ENCODE assay signal across 8 cellular contexts in the genomic region with DNA sequence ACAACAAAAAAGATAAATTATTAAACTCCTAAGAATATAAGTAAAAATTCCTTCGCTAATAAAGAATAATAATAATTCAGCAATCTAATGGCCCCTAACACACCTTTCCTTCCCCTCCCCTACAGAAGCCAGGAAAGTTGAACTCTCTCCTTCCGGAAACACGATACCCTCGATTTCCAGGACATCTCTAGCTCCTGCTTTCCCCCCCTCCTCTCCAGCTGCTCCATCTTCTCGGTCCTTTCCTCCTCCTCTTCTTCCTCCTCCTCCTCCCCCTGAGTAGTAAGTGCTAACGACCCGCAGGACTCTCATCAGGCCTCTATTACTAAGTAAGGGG. TPM values are rescaled to one million over a fixed set of nuclear protein-coding genes. Genes with fewer than 3 reads are reported as not detected.
DNase-seq lines count a peak whose midpoint lies in the region; ATAC-seq, FAIRE-seq and TF ChIP-seq lines count a peak whose summit lies in the region.

No MANE protein-coding gene starts in this region.

- peak overlapping the region; percentile 85 for H3K4me3 ChIP-seq in CD8-positive, alpha-beta T cell (ENCODE audit: low read depth, low read length)
- peak overlapping the region; percentile 92 for H3K4me3 ChIP-seq in Jurkat, Clone E6-1 (ENCODE audit: low read length)
- peak overlapping the region; percentile 91 for H3K4me3 ChIP-seq in adipocyte (ENCODE audit: low read length)
- H3K4me3 ChIP-seq in transverse colon, result peak overlapping the region; percentile 72 to 96 (median 88)

- H3K9me3 Mint-ChIP-seq in CD8-positive, alpha-beta T cell, result no peaks in the 10 kb centered on the region

- peak overlapping the region; percentile 66 for H3K27ac Mint-ChIP-seq in CD8-positive, alpha-beta T cell

- CTCF ChIA-PET in CD8-positive, alpha-beta T cell (lab: Charles Lee), result no interaction called here

- TF ChIP-seq EP300 in transverse colon (IDR thresholded peaks at IDR 0.05; ENCODE audit: low read depth), result no peak

- H3K36me3 ChIP-seq in CD8-positive, alpha-beta T cell (ENCODE audit: insufficient read depth, low read length), result no peaks in the 10 kb centered on the region
- H3K36me3 ChIP-seq in adipocyte (ENCODE audit: control insufficient read depth, insufficient read depth, low read length, severe bottlenecking) (no peaks in the 10 kb centered on the region), transverse colon (no peaks in the 10 kb centered on the region)

- FAIRE-seq in GM12892 (lab: Jason Lieb, UNC), result no peak

- DNase-seq in CD8-positive, alpha-beta T cell, result no peak
- no peak for DNase-seq in Jurkat, Clone E6-1 (ENCODE audit: low read depth, low spot score)
- DNase-seq in adipocyte (ENCODE audit: low read depth) (peak; percentile 59), left kidney (ENCODE audit: low read depth, low spot score) (peak; percentile 80), transverse colon (peak; percentile 11), GM12892 (ENCODE audit: insufficient read length) (no peak), KG1 (lab: John Stamatoyannopoulos, UW) (no peak)
- DNase-seq in stimulated activated naive CD4-positive, alpha-beta T cell (lab: John Stamatoyannopoulos, UW), result no peak

- H3K4me1 Mint-ChIP-seq in CD8-positive, alpha-beta T cell (ENCODE audit: low read depth), result peaks cover 27% of the 10 kb centered on the region

- H3K9me3 ChIP-seq in CD8-positive, alpha-beta T cell (ENCODE audit: low read length), result no peaks in the 10 kb centered on the region
- H3K9me3 ChIP-seq in adipocyte (ENCODE audit: control insufficient read depth, low read length) (no peaks in the 10 kb centered on the region), transverse colon (no peaks in the 10 kb centered on the region)

- peak overlapping the region; percentile 92 for H3K9ac ChIP-seq in adipocyte (ENCODE audit: low read length)

- POLR2A ChIA-PET in CD8-positive, alpha-beta T cell (lab: Charles Lee), result no interaction called here

- WGBS in transverse colon (ENCODE audit: low coverage in 1 of 2), 2 donors, result 3 to 6% methylated on average over 7 of the region's 7 CpGs

- TF ChIP-seq POLR2A in transverse colon (IDR thresholded peaks at IDR 0.05) (no peak), GM12892 (IDR thresholded peaks at IDR 0.05; ENCODE audit: low read depth, low read length) (no peak)

- TF ChIP-seq CTCF in CD8-positive, alpha-beta T cell (IDR thresholded peaks at IDR 0.05), result no peak
- no peak for TF ChIP-seq CTCF in transverse colon (IDR thresholded peaks at IDR 0.05)

- no peak for ATAC-seq in CD8-positive, alpha-beta T cell

- peaks cover 4% of the 10 kb centered on the region for H3K4me1 ChIP-seq in CD8-positive, alpha-beta T cell (ENCODE audit: insufficient read depth, low read length)
- H3K4me1 ChIP-seq in adipocyte (ENCODE audit: control insufficient read depth, insufficient read depth, low read length) (peaks cover 16% of the 10 kb centered on the region), transverse colon (peaks cover 0 to 19% (median 4%) of the 10 kb centered on the region in 4 donors)

- H3K4me3 Mint-ChIP-seq in CD8-positive, alpha-beta T cell, result peak overlapping the region; percentile 90

- intact Hi-C loops in CD8-positive, alpha-beta T cell (cut with DNase I, micrococcal nuclease), result loop anchor here (1.0 to 10.0 kb wide), 3 partner anchors 146 to 413 kb away; partner anchors contain the start of genes ESF1 (in 1 of the 2) and ISM1 (in 1 of the 2)
- intact Hi-C loops in transverse colon (cut with DNase I; ENCODE audit: low total_unique reads), result no loop called here

- no peaks in the 10 kb centered on the region for H3K27me3 ChIP-seq in CD8-positive, alpha-beta T cell (ENCODE audit: insufficient read depth, low read length)
- H3K27me3 ChIP-seq in adipocyte (replicated peaks; ENCODE audit: control insufficient read depth, insufficient read depth, low read length) (peaks cover 3% of the 10 kb centered on the region), transverse colon (no peaks in the 10 kb centered on the region)

- in situ Hi-C loops in transverse colon (cut with MboI; ENCODE audit: low pct_ligation_motif_present in 1 of 4, low pct_unique_long_range_greater_than_20kb in 1 of 4, low sequenced_read_pairs in 3 of 4), result loop anchor here in 1 of 4 donors (10.0 kb wide), 1 partner anchor 137 kb away; no protein-coding TSS in a partner anchor

- H3K27me3 Mint-ChIP-seq in CD8-positive, alpha-beta T cell (ENCODE audit: low read depth), result peaks cover 3% of the 10 kb centered on the region

- peak overlapping the region; percentile 74 for H3K27ac ChIP-seq in CD8-positive, alpha-beta T cell (ENCODE audit: low read depth, low read length)
- H3K27ac ChIP-seq in transverse colon, result peak overlapping the region; percentile 77 to 88 (median 81)

- H3K36me3 Mint-ChIP-seq in CD8-positive, alpha-beta T cell, result peaks cover 4% of the 10 kb centered on the region

RNA-seq across cellular contexts. Expression of gene TASP1, which starts 0.6 kb away (rescaled TPM):
- total RNA-seq in CD8-positive, alpha-beta T cell, result 10 to 100 TPM; 10.7 to 11.5 TPM
- 12.1 TPM for polyA plus RNA-seq in Jurkat, Clone E6-1 (2012; ENCODE audit: insufficient read depth, insufficient read length)
- 10 to 100 TPM in 3 of 4 donors, 1 to 10 TPM in 1; 3.0 to 18.1 (median 12.9) TPM for total RNA-seq in transverse colon
- polyA plus RNA-seq in GM12892 (2012; ENCODE audit: missing spikeins), result 9.7 TPM

Comparison
In these comparisons a context has a peak if more than half of its experiments do, and no peak if none do; other contexts are left out.
1. DNase-seq: peak in adipocyte (single experiment), left kidney (single experiment) and transverse colon (single experiment); none in CD8-positive, alpha-beta T cell (0 of 7), Jurkat, Clone E6-1 (single experiment), GM12892 (single experiment), stimulated activated naive CD4-positive, alpha-beta T cell (0 of 6) and KG1 (single experiment).
2. Peak in every context shown above with its lines, with median percentiles within 50 percentile points of each other: H3K4me3 ChIP-seq.